ENCODE assay signal across 1 cellular context in the genomic region with DNA sequence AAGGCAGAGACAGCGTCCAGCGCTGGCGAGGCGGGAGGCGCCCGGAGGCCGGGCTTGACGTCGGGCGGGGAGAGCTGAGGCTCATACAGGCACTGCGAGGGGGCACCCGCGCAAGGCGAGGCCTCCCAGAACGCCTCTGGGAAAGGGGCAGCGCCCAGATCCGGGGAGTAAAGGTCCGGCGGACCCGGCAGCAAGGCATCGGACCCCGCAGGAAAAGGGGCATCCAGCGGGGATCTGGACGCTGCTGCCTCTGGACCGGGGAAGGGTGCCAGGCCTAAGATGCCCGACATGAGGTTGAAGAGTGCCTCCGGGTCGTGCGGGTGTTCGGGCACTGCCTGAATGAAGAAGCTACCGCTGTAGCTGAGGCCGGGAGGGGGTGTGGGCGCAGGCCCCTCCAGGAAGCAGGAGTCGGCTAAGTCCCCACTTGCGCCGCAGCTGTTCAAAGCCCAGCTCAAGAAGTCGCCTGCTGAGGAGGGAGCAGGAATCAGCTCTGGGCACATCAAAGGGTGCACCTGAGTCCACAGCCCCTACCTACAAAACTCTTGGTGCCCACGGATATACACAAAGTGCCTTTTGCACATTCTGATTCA.
A peak's percentile ranks its signal among the peaks of the same experiment; 100 is the strongest.
TF ChIP-seq lines count a peak whose summit lies in the region.

No MANE protein-coding gene starts in this region.

TF ChIP-seq in H1, 55 proteins besides CTCF, POLR2A, EP300 and RAD21:
- TF ChIP-seq, protein P1, sequence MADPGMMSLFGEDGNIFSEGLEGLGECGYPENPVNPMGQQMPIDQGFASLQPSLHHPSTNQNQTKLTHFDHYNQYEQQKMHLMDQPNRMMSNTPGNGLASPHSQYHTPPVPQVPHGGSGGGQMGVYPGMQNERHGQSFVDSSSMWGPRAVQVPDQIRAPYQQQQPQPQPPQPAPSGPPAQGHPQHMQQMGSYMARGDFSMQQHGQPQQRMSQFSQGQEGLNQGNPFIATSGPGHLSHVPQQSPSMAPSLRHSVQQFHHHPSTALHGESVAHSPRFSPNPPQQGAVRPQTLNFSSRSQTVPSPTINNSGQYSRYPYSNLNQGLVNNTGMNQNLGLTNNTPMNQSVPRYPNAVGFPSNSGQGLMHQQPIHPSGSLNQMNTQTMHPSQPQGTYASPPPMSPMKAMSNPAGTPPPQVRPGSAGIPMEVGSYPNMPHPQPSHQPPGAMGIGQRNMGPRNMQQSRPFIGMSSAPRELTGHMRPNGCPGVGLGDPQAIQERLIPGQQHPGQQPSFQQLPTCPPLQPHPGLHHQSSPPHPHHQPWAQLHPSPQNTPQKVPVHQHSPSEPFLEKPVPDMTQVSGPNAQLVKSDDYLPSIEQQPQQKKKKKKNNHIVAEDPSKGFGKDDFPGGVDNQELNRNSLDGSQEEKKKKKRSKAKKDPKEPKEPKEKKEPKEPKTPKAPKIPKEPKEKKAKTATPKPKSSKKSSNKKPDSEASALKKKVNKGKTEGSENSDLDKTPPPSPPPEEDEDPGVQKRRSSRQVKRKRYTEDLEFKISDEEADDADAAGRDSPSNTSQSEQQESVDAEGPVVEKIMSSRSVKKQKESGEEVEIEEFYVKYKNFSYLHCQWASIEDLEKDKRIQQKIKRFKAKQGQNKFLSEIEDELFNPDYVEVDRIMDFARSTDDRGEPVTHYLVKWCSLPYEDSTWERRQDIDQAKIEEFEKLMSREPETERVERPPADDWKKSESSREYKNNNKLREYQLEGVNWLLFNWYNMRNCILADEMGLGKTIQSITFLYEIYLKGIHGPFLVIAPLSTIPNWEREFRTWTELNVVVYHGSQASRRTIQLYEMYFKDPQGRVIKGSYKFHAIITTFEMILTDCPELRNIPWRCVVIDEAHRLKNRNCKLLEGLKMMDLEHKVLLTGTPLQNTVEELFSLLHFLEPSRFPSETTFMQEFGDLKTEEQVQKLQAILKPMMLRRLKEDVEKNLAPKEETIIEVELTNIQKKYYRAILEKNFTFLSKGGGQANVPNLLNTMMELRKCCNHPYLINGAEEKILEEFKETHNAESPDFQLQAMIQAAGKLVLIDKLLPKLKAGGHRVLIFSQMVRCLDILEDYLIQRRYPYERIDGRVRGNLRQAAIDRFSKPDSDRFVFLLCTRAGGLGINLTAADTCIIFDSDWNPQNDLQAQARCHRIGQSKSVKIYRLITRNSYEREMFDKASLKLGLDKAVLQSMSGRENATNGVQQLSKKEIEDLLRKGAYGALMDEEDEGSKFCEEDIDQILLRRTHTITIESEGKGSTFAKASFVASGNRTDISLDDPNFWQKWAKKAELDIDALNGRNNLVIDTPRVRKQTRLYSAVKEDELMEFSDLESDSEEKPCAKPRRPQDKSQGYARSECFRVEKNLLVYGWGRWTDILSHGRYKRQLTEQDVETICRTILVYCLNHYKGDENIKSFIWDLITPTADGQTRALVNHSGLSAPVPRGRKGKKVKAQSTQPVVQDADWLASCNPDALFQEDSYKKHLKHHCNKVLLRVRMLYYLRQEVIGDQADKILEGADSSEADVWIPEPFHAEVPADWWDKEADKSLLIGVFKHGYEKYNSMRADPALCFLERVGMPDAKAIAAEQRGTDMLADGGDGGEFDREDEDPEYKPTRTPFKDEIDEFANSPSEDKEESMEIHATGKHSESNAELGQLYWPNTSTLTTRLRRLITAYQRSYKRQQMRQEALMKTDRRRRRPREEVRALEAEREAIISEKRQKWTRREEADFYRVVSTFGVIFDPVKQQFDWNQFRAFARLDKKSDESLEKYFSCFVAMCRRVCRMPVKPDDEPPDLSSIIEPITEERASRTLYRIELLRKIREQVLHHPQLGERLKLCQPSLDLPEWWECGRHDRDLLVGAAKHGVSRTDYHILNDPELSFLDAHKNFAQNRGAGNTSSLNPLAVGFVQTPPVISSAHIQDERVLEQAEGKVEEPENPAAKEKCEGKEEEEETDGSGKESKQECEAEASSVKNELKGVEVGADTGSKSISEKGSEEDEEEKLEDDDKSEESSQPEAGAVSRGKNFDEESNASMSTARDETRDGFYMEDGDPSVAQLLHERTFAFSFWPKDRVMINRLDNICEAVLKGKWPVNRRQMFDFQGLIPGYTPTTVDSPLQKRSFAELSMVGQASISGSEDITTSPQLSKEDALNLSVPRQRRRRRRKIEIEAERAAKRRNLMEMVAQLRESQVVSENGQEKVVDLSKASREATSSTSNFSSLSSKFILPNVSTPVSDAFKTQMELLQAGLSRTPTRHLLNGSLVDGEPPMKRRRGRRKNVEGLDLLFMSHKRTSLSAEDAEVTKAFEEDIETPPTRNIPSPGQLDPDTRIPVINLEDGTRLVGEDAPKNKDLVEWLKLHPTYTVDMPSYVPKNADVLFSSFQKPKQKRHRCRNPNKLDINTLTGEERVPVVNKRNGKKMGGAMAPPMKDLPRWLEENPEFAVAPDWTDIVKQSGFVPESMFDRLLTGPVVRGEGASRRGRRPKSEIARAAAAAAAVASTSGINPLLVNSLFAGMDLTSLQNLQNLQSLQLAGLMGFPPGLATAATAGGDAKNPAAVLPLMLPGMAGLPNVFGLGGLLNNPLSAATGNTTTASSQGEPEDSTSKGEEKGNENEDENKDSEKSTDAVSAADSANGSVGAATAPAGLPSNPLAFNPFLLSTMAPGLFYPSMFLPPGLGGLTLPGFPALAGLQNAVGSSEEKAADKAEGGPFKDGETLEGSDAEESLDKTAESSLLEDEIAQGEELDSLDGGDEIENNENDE (IDR thresholded peaks at IDR 0.05; ENCODE audit: insufficient replicate concordance, low read length): no peak
- TF ChIP-seq SUZ12 (IDR thresholded peaks at IDR 0.05; ENCODE audit: low read length) (peak; percentile 86), EZH2 (IDR thresholded peaks at IDR 0.05; ENCODE audit: low read depth, low read length, severe bottlenecking) (peak; percentile 86), RNF2 (IDR thresholded peaks at IDR 0.05; ENCODE audit: borderline replicate concordance, low read depth, low read length, missing control alignments, poor library complexity, severe bottlenecking) (peak; percentile 25)
